ENCODE assay signal across 23 cellular contexts in the genomic region with DNA sequence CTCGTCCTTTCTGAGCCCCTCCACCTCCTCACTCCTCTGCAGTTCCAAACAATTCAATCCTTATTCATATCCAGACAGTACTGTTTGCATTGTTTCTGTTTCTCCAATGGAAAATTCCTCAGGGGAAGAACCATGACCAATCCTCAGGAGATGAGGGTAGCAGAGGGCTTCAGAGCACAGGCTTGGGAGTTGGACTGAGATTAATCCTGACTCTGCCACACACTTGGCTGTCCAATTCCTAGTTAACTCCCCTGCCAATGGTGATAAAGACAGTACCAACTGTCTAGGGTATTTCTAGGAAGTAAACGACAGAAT. TPM values are rescaled to one million over a fixed set of nuclear protein-coding genes. Genes with fewer than 3 reads are reported as not detected.
DNase-seq lines count a peak whose midpoint lies in the region; ATAC-seq and TF ChIP-seq lines count a peak whose summit lies in the region.
"Had no signal": no experiment of that assay in that cellular context is flagged by ENCODE, and none has a peak within 500 bp of the region (broad histone marks: within the 10 kb centered on the region; RNA-seq: fewer than 3 reads in every experiment).

No MANE protein-coding gene starts in this region.

- intact Hi-C loops in IMR-90 (cut with micrococcal nuclease), result no loop called here
- intact Hi-C loops in left colon (cut with DNase I, micrococcal nuclease), result no loop called here
- intact Hi-C loops in activated CD4-positive, alpha-beta T cell treated with anti-CD3 and anti-CD28 coated beads, Interleukin-2, amount 10 ng/mL, durations not matched to agents 24 days and 14 days (cut with micrococcal nuclease), result no loop called here

- peaks cover 49% of the 10 kb centered on the region for H3K4me1 Mint-ChIP-seq in memory B cell
- peaks cover 64 to 94% of the 10 kb centered on the region in 2 donors for H3K4me1 Mint-ChIP-seq in stimulated activated naive B cell treated with anti-CD40 and anti-IgM and Interleukin-4, amounts not matched to agents 10 μg/mL and 1 μg/mL and 100 μg/mL, for 72 hours
- no peaks in the 10 kb centered on the region for H3K4me1 Mint-ChIP-seq in activated CD4-positive, alpha-beta T cell treated with anti-CD3 and anti-CD28 coated beads, Interleukin-2, amount 10 ng/mL, durations not matched to agents 24 days and 14 days

- no peaks in the 10 kb centered on the region for H3K9me3 ChIP-seq in IMR-90 (ENCODE audit: control insufficient read depth, insufficient read depth, low read length)
- no peaks in the 10 kb centered on the region for H3K9me3 ChIP-seq in SK-N-SH
- H3K9me3 ChIP-seq: body of pancreas, esophagus squamous epithelium, psoas muscle had no signal

- peak overlapping the region; percentile 45 for H2AK5ac ChIP-seq in IMR-90 (ENCODE audit: low read depth, low read length)

- H3K23ac ChIP-seq in IMR-90 (ENCODE audit: low read depth, low read length), result no peak overlapping the region

- TF ChIP-seq RAD21 in IMR-90 (IDR thresholded peaks at IDR 0.05; ENCODE audit: low read length), result no peak
- no peak for TF ChIP-seq RAD21 in SK-N-SH (IDR thresholded peaks at IDR 0.05; ENCODE audit: low read length)

- TF ChIP-seq EP300 in SK-N-SH (IDR thresholded peaks at IDR 0.05; ENCODE audit: borderline replicate concordance in 1 of 2, low read depth in 1 of 2, low read length in 1 of 2), result no peak

- peaks cover 2% of the 10 kb centered on the region; the same call in 1 of the 2 replicates for H3K36me3 ChIP-seq in IMR-90 (ENCODE audit: control insufficient read depth, insufficient read depth, low read length)
- no peaks in the 10 kb centered on the region for H3K36me3 ChIP-seq in SK-N-SH (replicated peaks in 1 of 2; ENCODE audit: control insufficient read depth in 1 of 2, insufficient read depth in 2 of 2, low read length in 1 of 2)
- H3K36me3 ChIP-seq: esophagus squamous epithelium had no signal

- H3K4ac ChIP-seq in IMR-90 (ENCODE audit: low read depth, low read length), result peak overlapping the region; percentile 9; the same call in 1 of the 2 replicates

- H3F3A ChIP-seq in SK-N-SH (replicated peaks; ENCODE audit: insufficient read depth), result no peaks in the 10 kb centered on the region

- no peaks in the 10 kb centered on the region for H3K27me3 Mint-ChIP-seq in memory B cell
- H3K27me3 Mint-ChIP-seq in stimulated activated naive B cell treated with anti-CD40 and anti-IgM and Interleukin-4, amounts not matched to agents 10 μg/mL and 1 μg/mL and 100 μg/mL, for 72 hours, result no peaks in the 10 kb centered on the region
- H3K27me3 Mint-ChIP-seq in activated CD4-positive, alpha-beta T cell treated with anti-CD3 and anti-CD28 coated beads, Interleukin-2, amount 10 ng/mL, durations not matched to agents 24 days and 14 days, result no peaks in the 10 kb centered on the region
- H3K27me3 Mint-ChIP-seq: activated naive CD8-positive, alpha-beta T cell treated with anti-CD3 and anti-CD28 coated beads, Interleukin-2, amount 10 ng/mL, durations not matched to agents 7 days and 5 days; T-cell had no signal

- H3K9me3 Mint-ChIP-seq in memory B cell, result no peaks in the 10 kb centered on the region
- no peaks in the 10 kb centered on the region for H3K9me3 Mint-ChIP-seq in stimulated activated naive B cell treated with anti-CD40 and anti-IgM and Interleukin-4, amounts not matched to agents 10 μg/mL and 1 μg/mL and 100 μg/mL, for 72 hours
- no peaks in the 10 kb centered on the region for H3K9me3 Mint-ChIP-seq in activated CD4-positive, alpha-beta T cell treated with anti-CD3 and anti-CD28 coated beads, Interleukin-2, amount 10 ng/mL, durations not matched to agents 24 days and 14 days
- H3K9me3 Mint-ChIP-seq: activated naive CD8-positive, alpha-beta T cell treated with anti-CD3 and anti-CD28 coated beads, Interleukin-2, amount 10 ng/mL, durations not matched to agents 7 days and 5 days; activated T-helper 2 cell treated with anti-CD3 and anti-CD28 coated beads, Interferon-gamma antibody, Interleukin-2, Interleukin-4, amounts not matched to agents 10 μg/mL and 5 μg/mL and 100 μg/mL, durations not matched to agents 14 hours and 24 hours and 36 hours; endodermal cell; T-cell had no signal

- peaks cover 96% of the 10 kb centered on the region for H3K79me2 ChIP-seq in SK-N-SH (ENCODE audit: insufficient read depth)

- BruUV-seq in IMR-90 (replicated peaks; lab: Mats Ljungman, UMichigan), result no TSS peak

- no peak for TF ChIP-seq POLR2A in IMR-90 (IDR thresholded peaks at IDR 0.05; ENCODE audit: low read depth, low read length)

- CTCF ChIA-PET in IMR-90 (lab: Yijun Ruan, JAX) (no interaction called here), SK-N-SH (lab: Yijun Ruan, JAX) (interaction anchor here (1.3 kb wide), 1 partner anchor 110 kb away, joined by 4 read pairs; no protein-coding TSS in a partner anchor)

- H3K4me3 ChIP-seq in IMR-90 (ENCODE audit: insufficient read depth, low read depth, low read length), result no peak overlapping the region
- H3K4me3 ChIP-seq in SK-N-SH (ENCODE audit: low read depth in 2 of 2, low read length in 1 of 2), result no peak overlapping the region
- H3K4me3 ChIP-seq: body of pancreas, esophagus squamous epithelium, psoas muscle had no signal

- H3K4me2 ChIP-seq in IMR-90 (ENCODE audit: low read depth, low read length) (no peak overlapping the region), SK-N-SH (no peak overlapping the region)

- H3K9ac ChIP-seq in IMR-90 (ENCODE audit: low read depth, low read length), result no peak overlapping the region
- H3K9ac ChIP-seq in SK-N-SH, result no peak overlapping the region

- H3K36me3 Mint-ChIP-seq in memory B cell, result peaks cover 15% of the 10 kb centered on the region
- H3K36me3 Mint-ChIP-seq in stimulated activated naive B cell treated with anti-CD40 and anti-IgM and Interleukin-4, amounts not matched to agents 10 μg/mL and 1 μg/mL and 100 μg/mL, for 72 hours, result peaks cover 30 to 50% of the 10 kb centered on the region in 2 donors
- H3K36me3 Mint-ChIP-seq in activated CD4-positive, alpha-beta T cell treated with anti-CD3 and anti-CD28 coated beads, Interleukin-2, amount 10 ng/mL, durations not matched to agents 24 days and 14 days (ENCODE audit: low read depth), result peaks cover 2% of the 10 kb centered on the region

- peaks cover 27% of the 10 kb centered on the region for H3K9me1 ChIP-seq in IMR-90 (ENCODE audit: insufficient read depth, low read length)

- TF ChIP-seq CTCF in IMR-90 (conservative IDR thresholded peaks at IDR 0.05; ENCODE audit: low read depth, low read length) (no peak), SK-N-SH (IDR thresholded peaks at IDR 0.05) (no peak)

- dilution Hi-C loops in IMR-90 (cut with HindIII; ENCODE audit: low sequenced_read_pairs, unreplicated experiment), result no loop called here

- H2BK120ac ChIP-seq in IMR-90 (ENCODE audit: low read depth, low read length), result no peak overlapping the region

- peaks cover 65 to 92% of the 10 kb centered on the region in 2 experiments for H3K79me1 ChIP-seq in IMR-90 (ENCODE audit: low read depth in 1 of 2, low read length in 2 of 2)

- H3K27ac ChIP-seq in IMR-90 (ENCODE audit: insufficient read depth, low read length) (no peak overlapping the region), angular gyrus (ENCODE audit: low read depth, low read length) (peak overlapping the region; percentile 51), SK-N-SH (ENCODE audit: low read depth in 2 of 2, low read length in 1 of 2) (no peak overlapping the region)
- H3K27ac ChIP-seq: body of pancreas, esophagus squamous epithelium, psoas muscle had no signal

- H4K91ac ChIP-seq in IMR-90 (ENCODE audit: insufficient read depth, low read depth, low read length), result no peak overlapping the region

- H3K27me3 ChIP-seq in IMR-90 (ENCODE audit: control insufficient read depth, insufficient read depth, low read length) (no peaks in the 10 kb centered on the region), SK-N-SH (ENCODE audit: insufficient read depth) (no peaks in the 10 kb centered on the region)
- H3K27me3 ChIP-seq: body of pancreas, esophagus squamous epithelium had no signal

- no peaks in the 10 kb centered on the region for H3K9me2 ChIP-seq in SK-N-SH

- H4K5ac ChIP-seq in IMR-90 (ENCODE audit: low read depth, low read length), result no peak overlapping the region

- H2BK20ac ChIP-seq in IMR-90 (ENCODE audit: low read depth, low read length), result no peak overlapping the region

- no peak overlapping the region for H4K8ac ChIP-seq in IMR-90 (ENCODE audit: low read depth in 2 of 2, low read length in 2 of 2)

- H3K18ac ChIP-seq in IMR-90 (ENCODE audit: low read depth, low read length), result no peak overlapping the region

- DNase-seq in IMR-90 (no peak), memory B cell (ENCODE audit: low spot score in 2 of 2) (no peak), SK-N-SH (no peak), left colon (no peak)
- DNase-seq in stimulated activated naive B cell treated with anti-CD40 and anti-IgM and Interleukin-4, amounts not matched to agents 10 μg/mL and 1 μg/mL and 100 μg/mL, for 72 hours, result no peak
- no peak for DNase-seq in activated CD4-positive, alpha-beta T cell treated with anti-CD3 and anti-CD28 coated beads, Interleukin-2, amount 10 ng/mL, durations not matched to agents 24 days and 14 days
- DNase-seq: activated CD8-positive, alpha-beta memory T cell treated with anti-CD3 and anti-CD28 coated beads, Interleukin-2, amount 50 U/mL, for 4 hours; activated naive CD8-positive, alpha-beta T cell treated with anti-CD3 and anti-CD28 coated beads, Interleukin-2, amount 10 ng/mL, durations not matched to agents 7 days and 5 days; body of pancreas; DND-41; endodermal cell; esophagus squamous epithelium; mesendoderm; NCI-H1092 treated with DMSO at 0.1 percent for 48 hours; NCI-H2029; NCI-H345; NCI-H82; psoas muscle; SHP77; T-cell had no signal

- WGBS in IMR-90 (ENCODE audit: extremely low coverage in 2 of 2, insufficient read length in 1 of 2), 2 experiments, result no CpG with 5 or more reads among the region's 2 CpGs
- WGBS in SK-N-SH (ENCODE audit: low lambda C conversion rate), result 84% methylated on average over 2 of the region's 2 CpGs

- H3K56ac ChIP-seq in IMR-90 (ENCODE audit: extremely low read depth, insufficient read depth, low read length), result no peak overlapping the region

- no peak overlapping the region for H3K14ac ChIP-seq in IMR-90 (replicated peaks; ENCODE audit: low read depth, low read length)

- H2BK15ac ChIP-seq in IMR-90 (ENCODE audit: low read depth, low read length), result no peak overlapping the region

- POLR2A ChIA-PET in IMR-90 (lab: Charles Lee; ENCODE audit: unreplicated experiment), result no interaction called here
- POLR2A ChIA-PET in SK-N-SH (lab: Yijun Ruan, JAX), result no interaction called here

- in situ Hi-C loops in IMR-90 (cut with MboI; ENCODE audit: low sequenced_read_pairs), result loop anchor here (5.0 kb wide), 1 partner anchor 54 kb away; no protein-coding TSS in a partner anchor

- H2AK9ac ChIP-seq in IMR-90 (replicated peaks; ENCODE audit: low read depth, low read length, poor library complexity), result no peak overlapping the region

- H3K4me1 ChIP-seq in IMR-90 (ENCODE audit: control insufficient read depth, insufficient read depth, low read length) (peaks cover 30% of the 10 kb centered on the region), SK-N-SH (ENCODE audit: control insufficient read depth in 1 of 2, insufficient read depth in 2 of 2, low read depth in 1 of 2, low read length in 1 of 2) (peaks cover 14 to 30% of the 10 kb centered on the region in 2 experiments; a peak in 2 of 4 replicates)

- peaks cover 14% of the 10 kb centered on the region for H4K20me1 ChIP-seq in IMR-90 (ENCODE audit: insufficient read depth, low read length)
- H4K20me1 ChIP-seq in SK-N-SH (ENCODE audit: insufficient read depth), result peaks cover 35% of the 10 kb centered on the region

- no peak overlapping the region for H2BK5ac ChIP-seq in IMR-90 (ENCODE audit: low read depth, low read length, poor library complexity, severe bottlenecking)

- ATAC-seq in IMR-90 (ENCODE audit: low read depth) (no peak), memory B cell (ENCODE audit: low read depth) (no peak), GM18511 (IDR thresholded peaks at IDR 0.05; ENCODE audit: unreplicated experiment) (no peak), left colon (no peak)
- no peak for ATAC-seq in stimulated activated naive B cell treated with anti-CD40 and anti-IgM and Interleukin-4, amounts not matched to agents 10 μg/mL and 1 μg/mL and 100 μg/mL, for 72 hours (replicated peaks)
- ATAC-seq: body of pancreas, psoas muscle, T-cell had no signal

- peak overlapping the region; percentile 39 for H3K27ac Mint-ChIP-seq in memory B cell
- peak overlapping the region; percentile 91 for H3K27ac Mint-ChIP-seq in stimulated activated naive B cell treated with anti-CD40 and anti-IgM and Interleukin-4, amounts not matched to agents 10 μg/mL and 1 μg/mL and 100 μg/mL, for 72 hours
- H3K27ac Mint-ChIP-seq in activated CD4-positive, alpha-beta T cell treated with anti-CD3 and anti-CD28 coated beads, Interleukin-2, amount 10 ng/mL, durations not matched to agents 24 days and 14 days, result no peak overlapping the region
- H3K27ac Mint-ChIP-seq: activated naive CD8-positive, alpha-beta T cell treated with anti-CD3 and anti-CD28 coated beads, Interleukin-2, amount 10 ng/mL, durations not matched to agents 7 days and 5 days; activated T-helper 2 cell treated with anti-CD3 and anti-CD28 coated beads, Interferon-gamma antibody, Interleukin-2, Interleukin-4, amounts not matched to agents 10 μg/mL and 5 μg/mL and 100 μg/mL, durations not matched to agents 14 hours and 24 hours and 36 hours; endodermal cell; T-cell had no signal

- H2AFZ ChIP-seq in IMR-90 (replicated peaks; ENCODE audit: low read length, poor library complexity) (no peak overlapping the region), SK-N-SH (ENCODE audit: low read depth) (no peak overlapping the region)

- H3K4me3 Mint-ChIP-seq in memory B cell, result peak overlapping the region; percentile 25
- peak overlapping the region; percentile 15 to 56 for H3K4me3 Mint-ChIP-seq in stimulated activated naive B cell treated with anti-CD40 and anti-IgM and Interleukin-4, amounts not matched to agents 10 μg/mL and 1 μg/mL and 100 μg/mL, for 72 hours
- no peak overlapping the region for H3K4me3 Mint-ChIP-seq in activated CD4-positive, alpha-beta T cell treated with anti-CD3 and anti-CD28 coated beads, Interleukin-2, amount 10 ng/mL, durations not matched to agents 24 days and 14 days
- H3K4me3 Mint-ChIP-seq: activated naive CD8-positive, alpha-beta T cell treated with anti-CD3 and anti-CD28 coated beads, Interleukin-2, amount 10 ng/mL, durations not matched to agents 7 days and 5 days; endodermal cell; T-cell had no signal

RNA-seq across cellular contexts. Expression of a gene that starts 58.0 kb away (rescaled TPM):
- total RNA-seq in IMR-90 (2012; rRNA removed), result 16.1 and 17.6 TPM in 2 replicates
- polyA plus RNA-seq in IMR-90 (2012; rRNA removed), result 26.8 and 30.0 TPM in 2 replicates
- polyA plus RNA-seq in IMR-90 (2012; cell fraction: cytosol; rRNA removed), result 10.9 and 13.3 TPM in 2 replicates
- polyA plus RNA-seq in IMR-90 (2012; cell fraction: nucleus; rRNA removed; ENCODE audit: low replicate concordance), result 92.0 and 112 TPM in 2 replicates
- 50.9 and 83.1 TPM in 2 replicates for polyA plus RNA-seq in SK-N-SH (2012; rRNA removed)
- 35.5 and 39.3 TPM in 2 replicates for polyA plus RNA-seq in SK-N-SH (2012; cell fraction: cytosol; rRNA removed)
- 293 and 319 TPM in 2 replicates for polyA plus RNA-seq in SK-N-SH (2012; cell fraction: nucleus; rRNA removed)
- 100 to 1,000 TPM in 1 of 2 donors, 10 to 100 TPM in 1; 93.6 to 114 TPM for total RNA-seq in left colon
- total RNA-seq in activated CD4-positive, alpha-beta T cell treated with anti-CD3 and anti-CD28 coated beads, Interleukin-2, amount 10 ng/mL, durations not matched to agents 24 days and 14 days, result 47.0 and 51.2 TPM in 2 replicates
